Comparison of ENCODE assay signal across 21 cellular contexts in the genomic region with DNA sequence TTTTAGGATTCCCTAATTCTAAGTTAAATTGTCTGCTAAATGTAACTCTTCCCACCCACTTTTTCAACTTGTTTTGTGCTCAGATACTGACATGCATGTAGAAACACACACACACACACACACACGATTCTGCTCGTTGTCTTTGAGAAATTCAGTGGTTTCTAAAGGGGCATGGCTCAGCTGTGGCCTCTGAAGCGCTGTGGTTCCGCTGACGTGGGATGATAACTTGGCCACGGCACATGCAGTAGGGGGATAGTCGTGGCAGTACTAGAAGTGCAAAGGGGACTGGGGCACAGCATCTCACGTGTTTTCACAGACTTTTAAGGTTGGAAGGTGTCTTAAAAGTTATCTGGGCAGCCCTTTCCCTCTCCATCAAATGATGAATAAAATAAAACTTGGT. TPM values are rescaled to one million over a fixed set of nuclear protein-coding genes. Genes with fewer than 3 reads are reported as not detected.
DNase-seq lines count a peak whose midpoint lies in the region; ATAC-seq, FAIRE-seq and TF ChIP-seq lines count a peak whose summit lies in the region.
"Had no signal": no experiment of that assay in that cellular context is flagged by ENCODE, and none has a peak within 500 bp of the region (broad histone marks: within the 10 kb centered on the region; RNA-seq: fewer than 3 reads in every experiment).

No MANE protein-coding gene starts in this region.

- H3K9me3 ChIP-seq in HepG2 (ENCODE audit: low read length) (no peaks in the 10 kb centered on the region), right lobe of liver (no peaks in the 10 kb centered on the region)

- H3K4me3 ChIP-seq in HepG2 (replicated peaks in 1 of 3; ENCODE audit: insufficient read depth in 1 of 3, low read depth in 2 of 3, low read length in 3 of 3) (no peak overlapping the region), right lobe of liver (no peak overlapping the region)

- CTCF ChIA-PET in HepG2 (lab: Yijun Ruan, JAX; ENCODE audit: low intra/inter-chr PET ratio, low total read pairs): no interaction called here
- CTCF ChIA-PET in activated CD8-positive, alpha-beta T cell treated with anti-CD3 and anti-CD28 coated beads, Interleukin-2, amount 10 ng/mL, durations not matched to agents 7 days and 5 days (lab: Charles Lee): interaction anchor here (1.5 kb wide), 1 partner anchor 31 kb away, joined by 8 read pairs; no protein-coding TSS in a partner anchor

- no peak overlapping the region for H3K9ac ChIP-seq in HepG2 (ENCODE audit: insufficient read depth, low read depth, low read length)

- H3K4me2 ChIP-seq in HepG2 (ENCODE audit: low read depth, low read length): no peak overlapping the region

- FAIRE-seq in HepG2 (lab: Jason Lieb, UNC): no peak
- FAIRE-seq: A204.1, D721Med, G401.6, GM12892, HTR-8/SVneo had no signal

- no peak for TF ChIP-seq EP300 in HepG2 (IDR thresholded peaks at IDR 0.05; ENCODE audit: low read depth in 2 of 2, low read length in 2 of 2)
- TF ChIP-seq EP300 in HepG2 (CRISPR knock-in tag; IDR thresholded peaks at IDR 0.05; ENCODE audit: borderline replicate concordance): no peak

- DNase-seq in HepG2 (ENCODE audit: low spot score) (no peak), right lobe of liver (no peak), natural killer cell (peak; percentile 41), NCI-H1694 treated with DMSO at 0.1 percent for 48 hours (lab: John Stamatoyannopoulos, UW) (no peak), mesothelial cell of epicardium (ENCODE audit: low spot score in 2 of 2, unreplicated experiment in 2 of 2) (no peak), glutamatergic neuron (no peak)
- peak; percentile 32 for DNase-seq in activated CD8-positive, alpha-beta T cell treated with anti-CD3 and anti-CD28 coated beads, Interleukin-2, amount 10 ng/mL, durations not matched to agents 7 days and 5 days
- no peak for DNase-seq in stimulated activated naive CD8-positive, alpha-beta T cell treated with anti-CD3 and anti-CD28 coated beads, Interleukin-15, amount 100 ng/mL, for 72 hours
- DNase-seq: C1 segment of cervical spinal cord; CD4-positive, alpha-beta memory T cell; COR-L47; DMS153; DMS79 treated with DMSO at 0.1 percent for 48 hours; EL had no signal

- no peak for TF ChIP-seq RAD21 in HepG2 (CRISPR knock-in tag; IDR thresholded peaks at IDR 0.05)

- peak overlapping the region; percentile 59 for H3K27ac Mint-ChIP-seq in activated CD8-positive, alpha-beta T cell treated with anti-CD3 and anti-CD28 coated beads, Interleukin-2, amount 10 ng/mL, durations not matched to agents 7 days and 5 days
- peak overlapping the region; percentile 77 to 98 for H3K27ac Mint-ChIP-seq in natural killer cell
- H3K27ac Mint-ChIP-seq in stimulated activated naive CD8-positive, alpha-beta T cell treated with anti-CD3 and anti-CD28 coated beads, Interleukin-15, amount 100 ng/mL, for 72 hours: no peak overlapping the region
- no peak overlapping the region for H3K27ac Mint-ChIP-seq in mesothelial cell of epicardium
- H3K27ac Mint-ChIP-seq in glutamatergic neuron (ENCODE audit: unreplicated experiment): no peak overlapping the region
- H3K27ac Mint-ChIP-seq: B cell had no signal

- TF ChIP-seq CTCF in HepG2 (CRISPR knock-in tag; IDR thresholded peaks at IDR 0.05) (no peak), right lobe of liver (IDR thresholded peaks at IDR 0.05) (no peak), natural killer cell (IDR thresholded peaks at IDR 0.05) (no peak), mesothelial cell of epicardium (IDR thresholded peaks at IDR 0.05; ENCODE audit: unreplicated experiment) (no peak), glutamatergic neuron (IDR thresholded peaks at IDR 0.05; ENCODE audit: partially characterized antibody, unreplicated experiment) (no peak)

- POLR2A ChIA-PET in HepG2 (lab: Yijun Ruan, JAX): interaction anchor here (2.4 to 6.2 kb wide), 2 partner anchors 18 to 32 kb away, joined by 9 to 102 read pairs; a partner anchor contains a TSS
- POLR2A ChIA-PET in activated CD8-positive, alpha-beta T cell treated with anti-CD3 and anti-CD28 coated beads, Interleukin-2, amount 10 ng/mL, durations not matched to agents 7 days and 5 days (lab: Charles Lee): interaction anchor here (0.6 kb wide), 1 partner anchor 21 kb away, joined by 3 read pairs; no protein-coding TSS in a partner anchor

- TF ChIP-seq POLR2A in HepG2 (IDR thresholded peaks at IDR 0.05; ENCODE audit: insufficient read depth in 1 of 2, low read depth in 2 of 2, low read length in 2 of 2) (no peak), right lobe of liver (IDR thresholded peaks at IDR 0.05) (no peak)

- no peaks in the 10 kb centered on the region for H3K27me3 Mint-ChIP-seq in activated CD8-positive, alpha-beta T cell treated with anti-CD3 and anti-CD28 coated beads, Interleukin-2, amount 10 ng/mL, durations not matched to agents 7 days and 5 days (ENCODE audit: low read depth)
- no peaks in the 10 kb centered on the region for H3K27me3 Mint-ChIP-seq in natural killer cell (ENCODE audit: low read depth in 2 of 2)
- no peaks in the 10 kb centered on the region for H3K27me3 Mint-ChIP-seq in stimulated activated naive CD8-positive, alpha-beta T cell treated with anti-CD3 and anti-CD28 coated beads, Interleukin-15, amount 100 ng/mL, for 72 hours
- no peaks in the 10 kb centered on the region for H3K27me3 Mint-ChIP-seq in mesothelial cell of epicardium (ENCODE audit: low read depth)
- H3K27me3 Mint-ChIP-seq in glutamatergic neuron (ENCODE audit: unreplicated experiment): peaks cover 2% of the 10 kb centered on the region
- H3K27me3 Mint-ChIP-seq: B cell; CD4-positive, alpha-beta memory T cell had no signal

- H3K27ac ChIP-seq in HepG2 (ENCODE audit: extremely low read length, insufficient read depth, low read length) (no peak overlapping the region), right lobe of liver (no peak overlapping the region)

- H3K36me3 ChIP-seq in HepG2 (replicated peaks in 1 of 2; ENCODE audit: control insufficient read depth in 1 of 2, insufficient read depth in 2 of 2, low read length in 2 of 2): peaks cover 14 to 45% of the 10 kb centered on the region in 2 experiments
- H3K36me3 ChIP-seq in right lobe of liver: peaks cover 0 to 18% (median 0%) of the 10 kb centered on the region in 4 donors

- peaks cover 38% of the 10 kb centered on the region for H3K4me1 Mint-ChIP-seq in activated CD8-positive, alpha-beta T cell treated with anti-CD3 and anti-CD28 coated beads, Interleukin-2, amount 10 ng/mL, durations not matched to agents 7 days and 5 days (ENCODE audit: low read depth)
- H3K4me1 Mint-ChIP-seq in natural killer cell (peaks cover 35 to 37% of the 10 kb centered on the region in 2 donors), mesothelial cell of epicardium (peaks cover 12% of the 10 kb centered on the region), glutamatergic neuron (ENCODE audit: low read depth, unreplicated experiment) (peaks cover 8% of the 10 kb centered on the region)
- H3K4me1 Mint-ChIP-seq in stimulated activated naive CD8-positive, alpha-beta T cell treated with anti-CD3 and anti-CD28 coated beads, Interleukin-15, amount 100 ng/mL, for 72 hours: peaks cover 60% of the 10 kb centered on the region

- no peaks in the 10 kb centered on the region for H3K9me3 Mint-ChIP-seq in activated CD8-positive, alpha-beta T cell treated with anti-CD3 and anti-CD28 coated beads, Interleukin-2, amount 10 ng/mL, durations not matched to agents 7 days and 5 days (ENCODE audit: insufficient read depth)
- H3K9me3 Mint-ChIP-seq in natural killer cell: no peaks in the 10 kb centered on the region
- no peaks in the 10 kb centered on the region for H3K9me3 Mint-ChIP-seq in stimulated activated naive CD8-positive, alpha-beta T cell treated with anti-CD3 and anti-CD28 coated beads, Interleukin-15, amount 100 ng/mL, for 72 hours
- H3K9me3 Mint-ChIP-seq in mesothelial cell of epicardium: no peaks in the 10 kb centered on the region
- H3K9me3 Mint-ChIP-seq in glutamatergic neuron (ENCODE audit: unreplicated experiment): peaks cover 1% of the 10 kb centered on the region
- H3K9me3 Mint-ChIP-seq: CD4-positive, alpha-beta memory T cell had no signal

- no peak for ATAC-seq in HepG2
- ATAC-seq in right lobe of liver: no peak
- peak; percentile 41 for ATAC-seq in activated CD8-positive, alpha-beta T cell treated with anti-CD3 and anti-CD28 coated beads, Interleukin-2, amount 10 ng/mL, durations not matched to agents 7 days and 5 days
- ATAC-seq in natural killer cell: peak; percentile 76 to 96 (median 89)
- ATAC-seq in stimulated activated naive CD8-positive, alpha-beta T cell treated with anti-CD3 and anti-CD28 coated beads, Interleukin-15, amount 100 ng/mL, for 72 hours: peak; percentile 67
- ATAC-seq: HCT116 had no signal

- no peak overlapping the region for H2AFZ ChIP-seq in HepG2 (ENCODE audit: low read length)

- no peaks in the 10 kb centered on the region for H4K20me1 ChIP-seq in HepG2 (ENCODE audit: insufficient read depth, low read length)

- peaks cover 42% of the 10 kb centered on the region for H3K4me1 ChIP-seq in HepG2 (ENCODE audit: insufficient read depth, low read length)
- peaks cover 0 to 21% (median 0%) of the 10 kb centered on the region in 4 donors for H3K4me1 ChIP-seq in right lobe of liver

- peaks cover 50% of the 10 kb centered on the region for H3K36me3 Mint-ChIP-seq in activated CD8-positive, alpha-beta T cell treated with anti-CD3 and anti-CD28 coated beads, Interleukin-2, amount 10 ng/mL, durations not matched to agents 7 days and 5 days (ENCODE audit: low read depth)
- H3K36me3 Mint-ChIP-seq in natural killer cell (peaks cover 32% of the 10 kb centered on the region), mesothelial cell of epicardium (no peaks in the 10 kb centered on the region), glutamatergic neuron (ENCODE audit: unreplicated experiment) (no peaks in the 10 kb centered on the region)

- H3K27me3 ChIP-seq in HepG2 (ENCODE audit: control insufficient read depth in 1 of 2, insufficient read depth in 2 of 2, low read length in 2 of 2) (no peaks in the 10 kb centered on the region), right lobe of liver (no peaks in the 10 kb centered on the region)

- in situ Hi-C loops in HepG2 (cut with HindIII; ENCODE audit: extremely low pct_ligation_motif_present, low pct_unique_long_range_greater_than_20kb): no loop called here

- BruUV-seq in HepG2 (replicated peaks; lab: Mats Ljungman, UMichigan): no TSS peak

- no peak overlapping the region for H3K4me3 Mint-ChIP-seq in activated CD8-positive, alpha-beta T cell treated with anti-CD3 and anti-CD28 coated beads, Interleukin-2, amount 10 ng/mL, durations not matched to agents 7 days and 5 days
- H3K4me3 Mint-ChIP-seq in natural killer cell: peak overlapping the region; percentile 51
- no peak overlapping the region for H3K4me3 Mint-ChIP-seq in stimulated activated naive CD8-positive, alpha-beta T cell treated with anti-CD3 and anti-CD28 coated beads, Interleukin-15, amount 100 ng/mL, for 72 hours
- H3K4me3 Mint-ChIP-seq in mesothelial cell of epicardium: no peak overlapping the region
- no peak overlapping the region for H3K4me3 Mint-ChIP-seq in glutamatergic neuron (ENCODE audit: unreplicated experiment)
- H3K4me3 Mint-ChIP-seq: B cell; CD4-positive, alpha-beta memory T cell had no signal

- no peaks in the 10 kb centered on the region for H3K79me2 ChIP-seq in HepG2 (ENCODE audit: insufficient read depth, low read length)

- WGBS in HepG2 (ENCODE audit: low lambda C conversion rate): 90% methylated on average over 8 of the region's 8 CpGs
- 80% methylated on average over 8 of the region's 8 CpGs for WGBS in right lobe of liver (ENCODE audit: insufficient coverage, low coverage, low lambda C conversion rate, missing lambda C conversion rate)

- intact Hi-C loops in HepG2 (cut with micrococcal nuclease; ENCODE audit: unreplicated experiment) (no loop called here), right lobe of liver (cut with DNase I) (no loop called here), natural killer cell (cut with micrococcal nuclease) (no loop called here)

RNA-seq across cellular contexts. Expression of a gene that starts 18.4 kb away (rescaled TPM):
- total RNA-seq in HepG2 (2016; rRNA removed; fragmentation: Illumina TruSeq; extraction: Trizol): 22.2 and 31.1 TPM in 2 replicates
- total RNA-seq in HepG2 (2016; cell fraction: cytosol; rRNA removed; fragmentation: Illumina TruSeq; extraction: Trizol; ENCODE audit: low read depth): 1.6 and 2.2 TPM in 2 replicates
- total RNA-seq in HepG2 (2016; cell fraction: insoluble cytoplasmic fraction; rRNA removed; fragmentation: Illumina TruSeq; extraction: Trizol): 22.9 and 30.3 TPM in 2 replicates
- total RNA-seq in HepG2 (2016; cell fraction: membrane; rRNA removed; fragmentation: Illumina TruSeq; extraction: Trizol): 6.6 and 8.3 TPM in 2 replicates
- total RNA-seq in HepG2 (2016; cell fraction: nucleus; rRNA removed; fragmentation: Illumina TruSeq; extraction: Trizol): 26.9 and 27.1 TPM in 2 replicates
- 23.8 and 25.1 TPM in 2 replicates for polyA plus RNA-seq in HepG2 (2011; rRNA removed)
- 12.7 and 16.6 TPM in 2 replicates for polyA plus RNA-seq in HepG2 (2011; cell fraction: cytosol; rRNA removed)
- 24.5 and 34.7 TPM in 2 replicates for polyA plus RNA-seq in HepG2 (2011; cell fraction: nucleus; rRNA removed)
- polyA plus RNA-seq in HepG2 (2012): 11.2 and 17.0 TPM in 2 replicates
- polyA plus RNA-seq in HepG2 (2016; cell fraction: cytosol; fragmentation: Illumina TruSeq; extraction: Trizol; ENCODE audit: low read depth): 0.84 and 1.2 TPM in 2 replicates
- polyA plus RNA-seq in HepG2 (2016; cell fraction: insoluble cytoplasmic fraction; fragmentation: Illumina TruSeq; extraction: Trizol; ENCODE audit: low read depth): 14.4 and 15.3 TPM in 2 replicates
- polyA plus RNA-seq in HepG2 (2016; cell fraction: membrane; fragmentation: Illumina TruSeq; extraction: Trizol; ENCODE audit: low read depth): 1.9 and 2.2 TPM in 2 replicates
- 20.1 and 22.5 TPM in 2 replicates for polyA plus RNA-seq in HepG2 (2016; cell fraction: nucleus; fragmentation: Illumina TruSeq; extraction: Trizol; ENCODE audit: insufficient read depth, low read depth)
- polyA minus RNA-seq in HepG2 (2011; rRNA and poly(A)+ RNA removed; ENCODE audit: low replicate concordance): 7.9 and 31.1 TPM in 2 replicates
- 14.6 and 20.1 TPM in 2 replicates for polyA minus RNA-seq in HepG2 (2011; cell fraction: cytosol; rRNA and poly(A)+ RNA removed)
- 47.4 and 79.1 TPM in 2 replicates for polyA minus RNA-seq in HepG2 (2011; cell fraction: nucleus; rRNA and poly(A)+ RNA removed)
- 1 to 10 TPM; 4.2 to 9.4 (median 8.4) TPM for total RNA-seq in right lobe of liver
- 10 to 100 TPM; 40.7 to 42.8 TPM for total RNA-seq in activated CD8-positive, alpha-beta T cell treated with anti-CD3 and anti-CD28 coated beads, Interleukin-2, amount 10 ng/mL, durations not matched to agents 7 days and 5 days
- total RNA-seq in natural killer cell: 100 to 1,000 TPM in 1 of 3 donors, 10 to 100 TPM in 2; 67.4 to 101 (median 75.3) TPM
- 2.2 to 3.1 TPM (median 2.8 TPM) in 3 replicates for total RNA-seq in mesothelial cell of epicardium
- not detected for total RNA-seq in glutamatergic neuron (ENCODE audit: unreplicated experiment)

RNA-seq across cellular contexts. Expression of a gene that starts 59.0 kb away (rescaled TPM):
- 52.8 and 60.9 TPM in 2 replicates for total RNA-seq in HepG2 (2016; rRNA removed; fragmentation: Illumina TruSeq; extraction: Trizol)
- 4.5 and 4.7 TPM in 2 replicates for total RNA-seq in HepG2 (2016; cell fraction: cytosol; rRNA removed; fragmentation: Illumina TruSeq; extraction: Trizol; ENCODE audit: low read depth)
- 53.5 and 59.7 TPM in 2 replicates for total RNA-seq in HepG2 (2016; cell fraction: insoluble cytoplasmic fraction; rRNA removed; fragmentation: Illumina TruSeq; extraction: Trizol)
- 8.5 and 10.6 TPM in 2 replicates for total RNA-seq in HepG2 (2016; cell fraction: membrane; rRNA removed; fragmentation: Illumina TruSeq; extraction: Trizol)
- 51.8 and 63.9 TPM in 2 replicates for total RNA-seq in HepG2 (2016; cell fraction: nucleus; rRNA removed; fragmentation: Illumina TruSeq; extraction: Trizol)
- polyA plus RNA-seq in HepG2 (2011; rRNA removed): 25.0 and 28.0 TPM in 2 replicates
- 10.5 and 15.9 TPM in 2 replicates for polyA plus RNA-seq in HepG2 (2011; cell fraction: cytosol; rRNA removed)
- polyA plus RNA-seq in HepG2 (2011; cell fraction: nucleus; rRNA removed): 57.5 and 66.0 TPM in 2 replicates
- 20.2 and 27.3 TPM in 2 replicates for polyA plus RNA-seq in HepG2 (2012)
- polyA plus RNA-seq in HepG2 (2016; cell fraction: cytosol; fragmentation: Illumina TruSeq; extraction: Trizol; ENCODE audit: low read depth): 1.3 and 1.7 TPM in 2 replicates
- polyA plus RNA-seq in HepG2 (2016; cell fraction: insoluble cytoplasmic fraction; fragmentation: Illumina TruSeq; extraction: Trizol; ENCODE audit: low read depth): 45.6 and 48.1 TPM in 2 replicates
- 4.1 and 5.4 TPM in 2 replicates for polyA plus RNA-seq in HepG2 (2016; cell fraction: membrane; fragmentation: Illumina TruSeq; extraction: Trizol; ENCODE audit: low read depth)
- polyA plus RNA-seq in HepG2 (2016; cell fraction: nucleus; fragmentation: Illumina TruSeq; extraction: Trizol; ENCODE audit: insufficient read depth, low read depth): 61.4 and 62.4 TPM in 2 replicates
- 16.2 and 17.9 TPM in 2 replicates for polyA minus RNA-seq in HepG2 (2011; rRNA and poly(A)+ RNA removed; ENCODE audit: low replicate concordance)
- polyA minus RNA-seq in HepG2 (2011; cell fraction: cytosol; rRNA and poly(A)+ RNA removed): 16.5 and 18.2 TPM in 2 replicates
- polyA minus RNA-seq in HepG2 (2011; cell fraction: nucleus; rRNA and poly(A)+ RNA removed): 43.9 and 54.2 TPM in 2 replicates
- total RNA-seq in right lobe of liver: 10 to 100 TPM in 5 of 6 experiments, 1 to 10 TPM in 1; 8.8 to 14.8 (median 11.5) TPM
- total RNA-seq in activated CD8-positive, alpha-beta T cell treated with anti-CD3 and anti-CD28 coated beads, Interleukin-2, amount 10 ng/mL, durations not matched to agents 7 days and 5 days: 10 to 100 TPM; 62.7 to 63.2 TPM
- total RNA-seq in natural killer cell: 100 to 1,000 TPM; 218 to 404 (median 347) TPM
- 16.1 to 18.3 TPM (median 16.3 TPM) in 3 replicates for total RNA-seq in mesothelial cell of epicardium
- not detected for total RNA-seq in glutamatergic neuron (ENCODE audit: unreplicated experiment)

Comparison
In these comparisons a context has a peak if more than half of its experiments do, and no peak if none do; other contexts are left out.
1. ATAC-seq: peak in activated CD8-positive, alpha-beta T cell treated with anti-CD3 and anti-CD28 coated beads, Interleukin-2, amount 10 ng/mL, durations not matched to agents 7 days and 5 days (single experiment), natural killer cell (3 of 3) and stimulated activated naive CD8-positive, alpha-beta T cell treated with anti-CD3 and anti-CD28 coated beads, Interleukin-15, amount 100 ng/mL, for 72 hours (single experiment); none in HepG2 (single experiment) and right lobe of liver (0 of 4).
2. DNase-seq: peak in activated CD8-positive, alpha-beta T cell treated with anti-CD3 and anti-CD28 coated beads, Interleukin-2, amount 10 ng/mL, durations not matched to agents 7 days and 5 days (single experiment) and natural killer cell (single experiment); none in HepG2 (single experiment), right lobe of liver (0 of 3), stimulated activated naive CD8-positive, alpha-beta T cell treated with anti-CD3 and anti-CD28 coated beads, Interleukin-15, amount 100 ng/mL, for 72 hours (0 of 2), NCI-H1694 treated with DMSO at 0.1 percent for 48 hours (single experiment), mesothelial cell of epicardium (0 of 2) and glutamatergic neuron (single experiment).
3. H3K27ac Mint-ChIP-seq: peak in activated CD8-positive, alpha-beta T cell treated with anti-CD3 and anti-CD28 coated beads, Interleukin-2, amount 10 ng/mL, durations not matched to agents 7 days and 5 days (single experiment) and natural killer cell (2 of 2); none in stimulated activated naive CD8-positive, alpha-beta T cell treated with anti-CD3 and anti-CD28 coated beads, Interleukin-15, amount 100 ng/mL, for 72 hours (0 of 2), mesothelial cell of epicardium (single experiment) and glutamatergic neuron (single experiment).